In genomic region chr1:3084726-3085125, GRCh38 we compare ENCODE assay signal across 36 cellular contexts. TPM values are rescaled to one million over a fixed set of nuclear protein-coding genes. Genes with fewer than 3 reads are reported as not detected.
"Had no signal": no experiment of that assay in that cellular context is flagged by ENCODE, and none has a peak within 500 bp of the region (broad histone marks: within the 10 kb centered on the region; RNA-seq: fewer than 3 reads in every experiment).

No MANE protein-coding gene starts in this region.

- H3K27me3 ChIP-seq: brain microvascular endothelial cell, MG63, Peyer's patch had no signal

- H3K9me3 ChIP-seq: MG63, Peyer's patch had no signal

- ATAC-seq: activated naive CD4-positive, alpha-beta T cell treated with anti-CD3 and anti-CD28 coated beads, Interleukin-2, amount 50 U/mL, for 72 hours; activated naive CD8-positive, alpha-beta T cell treated with anti-CD3 and anti-CD28 coated beads, Interleukin-2, amount 50 U/mL, for 24 hours; activated T-cell treated with anti-CD3 and anti-CD28 coated beads, Interleukin-2, amount 50 U/mL, for 4 hours; PC-3; Right ventricle myocardium inferior had no signal

- H3K27ac ChIP-seq: brain microvascular endothelial cell, Peyer's patch, RWPE1, VCaP had no signal

- DNase-seq: activated B cell treated with CpG ODN at 0.5 μM for 24 hours; activated CD4-positive, alpha-beta memory T cell treated with anti-CD3 and anti-CD28 coated beads for 36 hours; activated CD4-positive, alpha-beta T cell treated with anti-CD3 and anti-CD28 coated beads for 4 hours; activated CD4-positive, alpha-beta T cell treated with anti-CD3 and anti-CD28 coated beads, Interleukin-2, amount 50 U/mL, for 1 hour; activated CD4-positive, CD25-positive, alpha-beta regulatory T cell treated with anti-CD3 and anti-CD28 coated beads, Interleukin-2, amount 50 U/mL, for 72 hours; activated CD8-positive, alpha-beta memory T cell treated with anti-CD3 and anti-CD28 coated beads, Interleukin-2, amount 50 U/mL, for 4 hours; activated gamma-delta T cell treated with Interleukin-2 at 50 U/mL for 16 hours; activated naive CD4-positive, alpha-beta T cell treated with anti-CD3 and anti-CD28 coated beads for 36 hours; activated naive CD8-positive, alpha-beta T cell treated with anti-CD3 and anti-CD28 coated beads, Interleukin-2, amount 50 U/mL, for 24 hours; activated T-cell treated with anti-CD3 and anti-CD28 coated beads for 4 hours; activated T-cell treated with anti-CD3 and anti-CD28 coated beads, Interleukin-2, amount 50 U/mL, for 4 hours; anterior cingulate cortex; brain microvascular endothelial cell; Kasumi-1; KG1; MG63; NCI-H1048; NCI-H1417; NCI-H146; NCI-H187; NCI-H2029 treated with DMSO at 0.1 percent for 48 hours; NCI-H2107; NCI-H226; NCI-H524 treated with DMSO at 0.1 percent for 48 hours; PC-3; Peyer's patch; SIG-M5; SW 1271; T-helper 1 cell; T-helper 2 cell; T-helper 9 cell had no signal

- H3K4me3 ChIP-seq: MG63, Peyer's patch had no signal

- H3K4me1 ChIP-seq: Peyer's patch had no signal

- H3K36me3 ChIP-seq: brain microvascular endothelial cell, MG63, Peyer's patch had no signal

RNA-seq across cellular contexts. Expression of gene PRDM16, which starts 15.7 kb away (rescaled TPM):
- total RNA-seq: activated B cell treated with CpG ODN at 0.5 μM for 24 hours; activated CD4-positive, alpha-beta memory T cell treated with anti-CD3 and anti-CD28 coated beads for 36 hours; activated T-helper 1 cell treated with anti-CD3 and anti-CD28 coated beads, Interleukin-12 subunit alpha, Interleukin-12 subunit beta, Interleukin-2, Interleukin-4 antibody, amounts not matched to agents 30 ng/mL and 10 ng/mL and 1 ng/mL, durations not matched to agents 14 hours and 24 hours and 36 hours had no signal
